ENCODE assay signal across 1 cellular context in genomic region chr4:89101256-89102161, GRCh38.
A peak's percentile ranks its signal among the peaks of the same experiment; 100 is the strongest.
TF ChIP-seq lines count a peak whose summit lies in the region.

No MANE protein-coding gene starts in this region.

TF ChIP-seq in GM12878, 131 proteins besides CTCF, POLR2A, EP300 and RAD21 (continues in another document):
- TF ChIP-seq ZNF592 (IDR thresholded peaks at IDR 0.05) (no peak), ATF3 (IDR thresholded peaks at IDR 0.05; ENCODE audit: borderline replicate concordance, extremely low read depth, low read depth, low read length) (no peak), ATF2 (IDR thresholded peaks at IDR 0.05; ENCODE audit: low read length) (peak; percentile 74), PAX8 (IDR thresholded peaks at IDR 0.05) (no peak), NFIC (IDR thresholded peaks at IDR 0.05; ENCODE audit: low read depth, low read length) (no peak; the same call in none of the 2 replicates), PML (IDR thresholded peaks at IDR 0.05; ENCODE audit: low read length) (no peak), JUNB (IDR thresholded peaks at IDR 0.05) (peak; percentile 73), POLR2AphosphoS2 (IDR thresholded peaks at IDR 0.05; ENCODE audit: low read depth, low read length) (no peak), SP1 (IDR thresholded peaks at IDR 0.05; ENCODE audit: low read depth, low read length) (no peak), KAT2A (conservative IDR thresholded peaks at IDR 0.05; ENCODE audit: control insufficient read depth, low read depth, low read length) (no peak), ZSCAN29 (IDR thresholded peaks at IDR 0.05) (no peak), SPI1 (IDR thresholded peaks at IDR 0.05; ENCODE audit: borderline replicate concordance, insufficient read depth, low read depth, low read length) (peak; percentile 94), NR2F1 (conservative IDR thresholded peaks at IDR 0.05) (no peak), HCFC1 (IDR thresholded peaks at IDR 0.05; ENCODE audit: low read length) (no peak), USF2 (IDR thresholded peaks at IDR 0.05; ENCODE audit: borderline replicate concordance, low read depth, low read length) (no peak), IKZF2 (IDR thresholded peaks at IDR 0.05) (peak; percentile 64 to 77; a peak in 3 of 4 replicates), HDGF (IDR thresholded peaks at IDR 0.05) (no peak), BHLHE40 (IDR thresholded peaks at IDR 0.05; ENCODE audit: borderline replicate concordance in 1 of 2, low read depth in 2 of 2, low read length in 1 of 2) (no peak; a peak in 1 of 4 replicates), ASH2L (IDR thresholded peaks at IDR 0.05; ENCODE audit: borderline replicate concordance, low read depth) (no peak), ATF7 (IDR thresholded peaks at IDR 0.05; ENCODE audit: low read depth) (peak; percentile 52; the same call in 1 of the 2 replicates), MEF2B (IDR thresholded peaks at IDR 0.05; ENCODE audit: partially characterized antibody, poor library complexity, severe bottlenecking) (peak; percentile 88), MYB (IDR thresholded peaks at IDR 0.05; ENCODE audit: borderline replicate concordance, low read depth, low read length) (no peak), SREBF1 (IDR thresholded peaks at IDR 0.05; ENCODE audit: low read length) (no peak), PKNOX1 (IDR thresholded peaks at IDR 0.05) (peak; percentile 95), PRDM15 (CRISPR knock-in tag; IDR thresholded peaks at IDR 0.05) (no peak), CHD1 (IDR thresholded peaks at IDR 0.05; ENCODE audit: low read depth, low read length) (no peak), EZH2 (IDR thresholded peaks at IDR 0.05; ENCODE audit: borderline replicate concordance, control insufficient read depth, low read depth, low read length) (no peak), FOS (IDR thresholded peaks at IDR 0.05; ENCODE audit: borderline replicate concordance, extremely low read depth, insufficient read length) (no peak), RFX5 (IDR thresholded peaks at IDR 0.05; ENCODE audit: low read depth, low read length) (no peak), YY1 (IDR thresholded peaks at IDR 0.05; ENCODE audit: low read depth, low read length) (0 out of 2 replicates have a peak, but pooled peaks have one; percentile 17), MTA3 (IDR thresholded peaks at IDR 0.05; ENCODE audit: borderline replicate concordance, low read length) (0 out of 2 replicates have a peak, but pooled peaks have one; percentile 53), STAT3 (IDR thresholded peaks at IDR 0.05; ENCODE audit: low read depth, low read length) (no peak), TCF12 (IDR thresholded peaks at IDR 0.05; ENCODE audit: low read depth, low read length) (peak; percentile 43; the same call in 1 of the 2 replicates), MXI1 (IDR thresholded peaks at IDR 0.05; ENCODE audit: low read depth, low read length) (no peak), TARDBP (IDR thresholded peaks at IDR 0.05; ENCODE audit: borderline replicate concordance) (no peak), JUND (IDR thresholded peaks at IDR 0.05; ENCODE audit: low read depth, low read length) (no peak), CHD2 (IDR thresholded peaks at IDR 0.05; ENCODE audit: borderline replicate concordance, low read depth, low read length) (no peak), PAX5 (IDR thresholded peaks at IDR 0.05; ENCODE audit: borderline replicate concordance, low read depth, low read length) (no peak), CBFB (IDR thresholded peaks at IDR 0.05; ENCODE audit: low read depth) (no peak), PBX3 (IDR thresholded peaks at IDR 0.05; ENCODE audit: insufficient replicate concordance, low read depth, low read length) (peak; percentile 87), SREBF2 (IDR thresholded peaks at IDR 0.05; ENCODE audit: low read length) (no peak), RB1 (IDR thresholded peaks at IDR 0.05; ENCODE audit: borderline replicate concordance) (no peak), ZZZ3 (IDR thresholded peaks at IDR 0.05; ENCODE audit: control insufficient read depth, insufficient read length, low read depth) (no peak), RCOR1 (conservative IDR thresholded peaks at IDR 0.05; ENCODE audit: low read depth, low read length) (no peak), SMAD1 (IDR thresholded peaks at IDR 0.05; ENCODE audit: low read depth, partially characterized antibody) (peak; percentile 79), STAT1 (conservative IDR thresholded peaks at IDR 0.05) (no peak), MEF2A (IDR thresholded peaks at IDR 0.05; ENCODE audit: insufficient read depth, low read depth, low read length) (no peak), ZBTB40 (IDR thresholded peaks at IDR 0.05; ENCODE audit: borderline replicate concordance) (0 out of 2 replicates have a peak, but pooled peaks have one; percentile 10), ZNF622 (IDR thresholded peaks at IDR 0.05) (no peak), SMAD5 (IDR thresholded peaks at IDR 0.05; ENCODE audit: low read depth) (no peak), BACH1 (IDR thresholded peaks at IDR 0.05; ENCODE audit: borderline replicate concordance) (no peak), CBX3 (IDR thresholded peaks at IDR 0.05; ENCODE audit: borderline replicate concordance, low read depth) (no peak), SRF (IDR thresholded peaks at IDR 0.05; ENCODE audit: low read depth in 2 of 2, low read length in 2 of 2) (peak; percentile 64 to 91), TCF3 (IDR thresholded peaks at IDR 0.05; ENCODE audit: borderline replicate concordance, insufficient read depth, low read depth, low read length) (0 out of 2 replicates have a peak, but pooled peaks have one; percentile 17), CHD4 (IDR thresholded peaks at IDR 0.05) (no peak), CREB1 (IDR thresholded peaks at IDR 0.05; ENCODE audit: low read depth) (no peak)
